Comparison of ENCODE assay signal across 8 cellular contexts in the genomic region with DNA sequence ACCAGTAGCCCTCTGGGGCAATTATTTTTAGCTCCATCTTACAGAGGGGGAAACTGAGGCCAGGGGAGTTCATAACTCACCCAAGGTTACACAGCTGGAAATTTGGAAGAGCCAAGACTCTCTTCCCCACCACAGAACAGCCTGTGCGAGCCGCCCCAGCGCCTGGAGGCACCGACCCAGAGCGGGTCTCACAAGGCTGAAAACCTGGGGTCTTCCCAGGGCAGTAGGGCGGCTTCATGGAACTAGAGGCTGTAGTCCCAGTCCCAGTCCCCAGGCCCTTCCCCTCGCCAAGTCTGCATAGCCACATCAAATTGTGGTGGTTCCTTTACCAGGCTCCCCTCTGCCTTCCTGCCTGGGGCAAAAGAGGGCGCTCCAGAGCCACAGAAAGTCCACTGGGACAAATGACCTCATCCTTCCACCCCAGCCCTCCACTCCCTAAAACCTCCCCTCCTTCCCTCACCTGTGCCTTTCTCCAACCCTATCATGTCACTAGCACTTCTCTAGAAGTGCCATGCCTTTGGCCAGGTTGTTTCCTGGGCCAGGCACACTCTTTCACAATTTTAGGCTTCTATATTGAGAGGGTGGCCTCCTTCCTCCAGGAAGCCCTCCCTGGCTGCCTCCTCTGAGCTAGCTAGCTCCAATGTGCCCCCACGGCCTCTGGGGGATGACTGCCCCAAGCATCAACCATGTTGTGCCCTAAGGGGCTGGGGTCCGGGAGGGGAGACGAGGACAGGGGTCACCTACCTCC. TPM values are rescaled to one million over a fixed set of nuclear protein-coding genes. Genes with fewer than 3 reads are reported as not detected.
DNase-seq lines count a peak whose midpoint lies in the region; ATAC-seq and TF ChIP-seq lines count a peak whose summit lies in the region.

No MANE protein-coding gene starts in this region.

- WGBS in hepatocyte (ENCODE audit: low lambda C conversion rate, missing lambda C conversion rate) = 54% methylated on average over 11 of the region's 11 CpGs
- 35 to 48% methylated on average over 11 of the region's 11 CpGs for WGBS in sigmoid colon, 2 donors

- no peaks in the 10 kb centered on the region for H3K79me2 ChIP-seq in hepatocyte

- H3K4me3 ChIP-seq in RWPE2 (ENCODE audit: severe bottlenecking) (no peak overlapping the region), ascending aorta (peak overlapping the region; percentile 35 to 44), hepatocyte (no peak overlapping the region), sigmoid colon (peak overlapping the region in 3 of 4 donors; percentile 21 to 34 (median 27))

- no peaks in the 10 kb centered on the region for H3K9me3 ChIP-seq in RWPE2 (ENCODE audit: severe bottlenecking)
- H3K9me3 ChIP-seq in ascending aorta = no peaks in the 10 kb centered on the region
- H3K9me3 ChIP-seq in hepatocyte (ENCODE audit: low read depth) = no peaks in the 10 kb centered on the region
- H3K9me3 ChIP-seq in sigmoid colon = no peaks in the 10 kb centered on the region

- no peak for TF ChIP-seq EP300 in sigmoid colon (IDR thresholded peaks at IDR 0.05)

- H3K36me3 ChIP-seq in RWPE2 (ENCODE audit: low read depth) = no peaks in the 10 kb centered on the region
- no peaks in the 10 kb centered on the region for H3K36me3 ChIP-seq in ascending aorta
- no peaks in the 10 kb centered on the region for H3K36me3 ChIP-seq in hepatocyte (replicated peaks; ENCODE audit: insufficient read depth, low read depth)
- no peaks in the 10 kb centered on the region for H3K36me3 ChIP-seq in sigmoid colon

- TF ChIP-seq CTCF in RWPE2 (IDR thresholded peaks at IDR 0.05; ENCODE audit: poor library complexity, severe bottlenecking) = peak; percentile 83
- TF ChIP-seq CTCF in ascending aorta (IDR thresholded peaks at IDR 0.05) = peak; percentile 58 to 86 (median 77)
- TF ChIP-seq CTCF in hepatocyte (IDR thresholded peaks at IDR 0.05; ENCODE audit: poor library complexity) = peak; percentile 67
- peak; percentile 59 to 71 (median 63) for TF ChIP-seq CTCF in sigmoid colon (IDR thresholded peaks at IDR 0.05)

- intact Hi-C loops in ascending aorta (cut with DNase I) = loop anchor here (1.0 to 10.0 kb wide), 4 partner anchors 22 to 770 kb away; a partner anchor contains a TSS
- intact Hi-C loops in sigmoid colon (cut with DNase I) = loop anchor here (1.0 kb wide), 1 partner anchor 16 kb away; no protein-coding TSS in a partner anchor

- H2AFZ ChIP-seq in hepatocyte = no peak overlapping the region

- H3K27ac ChIP-seq in RWPE2 (ENCODE audit: poor library complexity, severe bottlenecking) (peak overlapping the region; percentile 63), ascending aorta (peak overlapping the region; percentile 93 to 99), hepatocyte (peak overlapping the region; percentile 94), sigmoid colon (peak overlapping the region; percentile 87 to 94 (median 88))

- no peak for TF ChIP-seq POLR2A in sigmoid colon (IDR thresholded peaks at IDR 0.05)

- DNase-seq in activated gamma-delta T cell treated with Interleukin-2 at 50 U/mL for 16 hours (peak; percentile 44), activated gamma-delta T cell (lab: John Stamatoyannopoulos, UW) (no peak), RWPE2 (ENCODE audit: low spot score) (no peak), ascending aorta (ENCODE audit: low spot score in 2 of 2) (peak in 1 of 2 donors; percentile 83), hepatocyte (ENCODE audit: low spot score) (peak; percentile 86), sigmoid colon (peak; percentile 83), retina (no peak)

- no peaks in the 10 kb centered on the region for H4K20me1 ChIP-seq in hepatocyte (ENCODE audit: insufficient read depth, poor library complexity, severe bottlenecking)

- H3K9me2 ChIP-seq in hepatocyte (replicated peaks; ENCODE audit: insufficient read depth) = no peaks in the 10 kb centered on the region

- H3K27me3 ChIP-seq in RWPE2 (ENCODE audit: insufficient read depth, poor library complexity, severe bottlenecking) = no peaks in the 10 kb centered on the region
- H3K27me3 ChIP-seq in ascending aorta = no peaks in the 10 kb centered on the region
- no peaks in the 10 kb centered on the region for H3K27me3 ChIP-seq in hepatocyte
- no peaks in the 10 kb centered on the region for H3K27me3 ChIP-seq in sigmoid colon

- H3K4me1 ChIP-seq in RWPE2 (ENCODE audit: insufficient read depth, poor library complexity, severe bottlenecking) (peaks cover 40% of the 10 kb centered on the region), ascending aorta (peaks cover 23 to 50% of the 10 kb centered on the region in 2 donors), hepatocyte (ENCODE audit: insufficient read depth) (peaks cover 44% of the 10 kb centered on the region), sigmoid colon (peaks cover 0 to 40% (median 35%) of the 10 kb centered on the region in 4 donors)

- H3K4me2 ChIP-seq in hepatocyte = peak overlapping the region; percentile 72

- peak; percentile 22; the same call in 1 of the 3 replicates for ATAC-seq in RWPE2 (ENCODE audit: low read depth)
- no peak for ATAC-seq in HG03378 (IDR thresholded peaks at IDR 0.05; ENCODE audit: unreplicated experiment)

RNA-seq across cellular contexts. Expression of a gene that starts 15.2 kb away (rescaled TPM):
- total RNA-seq in ascending aorta = 100 TPM
- 31.4 and 34.6 TPM in 2 replicates for total RNA-seq in hepatocyte
- polyA plus RNA-seq in hepatocyte = 146 and 149 TPM in 2 replicates
- total RNA-seq in sigmoid colon = 10 to 100 TPM; 14.6 to 28.0 (median 20.7) TPM
- 10 to 100 TPM; 22.2 to 64.1 (median 24.6) TPM for polyA plus RNA-seq in sigmoid colon

RNA-seq across cellular contexts. Expression of a gene that starts 25.9 kb away (rescaled TPM):
- total RNA-seq in ascending aorta = 21.0 TPM
- 19.1 and 23.4 TPM in 2 replicates for total RNA-seq in hepatocyte
- polyA plus RNA-seq in hepatocyte = 28.7 and 31.2 TPM in 2 replicates
- total RNA-seq in sigmoid colon = 1 to 10 TPM; 2.8 to 8.6 (median 3.5) TPM
- polyA plus RNA-seq in sigmoid colon = 10 to 100 TPM; 31.8 to 41.0 (median 37.7) TPM

RNA-seq across cellular contexts. Expression of a gene that starts 34.8 kb away (rescaled TPM):
- not detected for total RNA-seq in ascending aorta
- total RNA-seq in hepatocyte = 60.1 and 80.9 TPM in 2 replicates
- 115 and 125 TPM in 2 replicates for polyA plus RNA-seq in hepatocyte
- not detected for total RNA-seq in sigmoid colon
- 100 to 1,000 TPM in 2 of 3 donors, 10 to 100 TPM in 1; 61.9 to 155 (median 147) TPM for polyA plus RNA-seq in sigmoid colon

RNA-seq across cellular contexts. Expression of a gene that starts 58.9 kb away (rescaled TPM):
- total RNA-seq in ascending aorta = 101 TPM
- 1.7 and 3.3 TPM in 2 replicates for total RNA-seq in hepatocyte
- 3.3 and 6.3 TPM in 2 replicates for polyA plus RNA-seq in hepatocyte
- 10 to 100 TPM in 3 of 4 donors, 1 to 10 TPM in 1; 8.0 to 15.3 (median 11.4) TPM for total RNA-seq in sigmoid colon
- polyA plus RNA-seq in sigmoid colon = 10 to 100 TPM in 2 of 3 donors, 1 to 10 TPM in 1; 9.9 to 33.9 (median 10.8) TPM

Comparison
In these comparisons a context has a peak if more than half of its experiments do, and no peak if none do; other contexts are left out.
1. DNase-seq: peak in activated gamma-delta T cell treated with Interleukin-2 at 50 U/mL for 16 hours (single experiment), hepatocyte (single experiment) and sigmoid colon (single experiment); none in activated gamma-delta T cell (single experiment), RWPE2 (single experiment) and retina (single experiment).
2. H3K4me3 ChIP-seq: peak in ascending aorta (2 of 2) and sigmoid colon (3 of 4); none in RWPE2 (single experiment) and hepatocyte (single experiment).
3. RNA of a gene that starts 34.8 kb away (total RNA-seq): 60.1 to 80.9 TPM in hepatocyte; not detected in ascending aorta (single experiment) and not detected in sigmoid colon; every median in the first group is over 10 times any median in the second.
4. Peak in every context shown above with its lines, with median percentiles within 50 percentile points of each other: H3K27ac ChIP-seq and CTCF ChIP-seq.